ENCODE assay signal across 18 cellular contexts in the genomic region with DNA sequence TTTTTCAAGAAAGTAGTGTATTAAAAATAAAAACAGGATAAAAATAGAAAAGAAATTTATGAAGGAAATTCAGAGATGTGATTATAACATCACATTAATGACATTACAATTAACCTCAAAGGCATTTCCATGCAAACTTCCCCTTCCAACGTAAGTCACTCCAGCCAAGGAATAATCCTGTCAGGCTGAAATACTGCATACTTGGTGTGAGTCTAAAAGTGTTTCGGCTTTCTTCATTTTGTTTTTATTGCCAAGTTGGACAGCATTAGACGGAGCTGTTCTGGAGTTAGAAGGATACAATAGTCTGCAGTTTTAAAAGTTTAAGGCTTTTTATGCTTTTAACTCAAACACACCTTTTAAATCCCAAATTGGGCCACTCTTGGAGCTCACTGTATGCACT.
"Had no signal": no experiment of that assay in that cellular context is flagged by ENCODE, and none has a peak within 500 bp of the region (broad histone marks: within the 10 kb centered on the region; RNA-seq: fewer than 3 reads in every experiment).

No MANE protein-coding gene starts in this region.

- H3K4me3 ChIP-seq: gastroesophageal sphincter, hepatocyte, psoas muscle, stomach, testis, upper lobe of right lung had no signal

- FAIRE-seq: TTC549 had no signal

- H3K36me3 ChIP-seq: gastroesophageal sphincter, stomach, upper lobe of right lung had no signal

- H3K4me1 ChIP-seq: psoas muscle, testis had no signal

- H3K27ac Mint-ChIP-seq: activated naive CD8-positive, alpha-beta T cell; activated T-cell treated with anti-CD3 and anti-CD28 coated beads, Interleukin-2, amount 50 U/mL, for 72 hours; effector memory CD8-positive, alpha-beta T cell had no signal

- H2AFZ ChIP-seq: hepatocyte had no signal

- H3K36me3 Mint-ChIP-seq: activated naive CD8-positive, alpha-beta T cell; WTC11 had no signal

- H3K27me3 ChIP-seq: gastroesophageal sphincter, hepatocyte, stomach, testis, upper lobe of right lung had no signal

- DNase-seq: activated CD4-positive, alpha-beta T cell treated with anti-CD3 and anti-CD28 coated beads for 48 hours; activated CD8-positive, alpha-beta memory T cell treated with anti-CD3 and anti-CD28 coated beads, Interleukin-2, amount 50 U/mL, for 48 hours; activated gamma-delta T cell treated with Interleukin-2 at 50 U/mL for 16 hours; amygdala; cerebellar nuclear complex; effector memory CD8-positive, alpha-beta T cell; islet precursor cell; psoas muscle; stimulated activated CD4-positive, alpha-beta T cell treated with anti-CD3 and anti-CD28 coated beads, Interleukin-1b, Interleukin-23, amount 100 ng/mL, for 48 hours; stomach; testis; upper lobe of right lung had no signal

- H3K9me3 Mint-ChIP-seq: activated T-cell treated with anti-CD3 and anti-CD28 coated beads, Interleukin-2, amount 50 U/mL, for 72 hours; effector memory CD8-positive, alpha-beta T cell; WTC11 had no signal

- ATAC-seq: effector memory CD8-positive, alpha-beta T cell; gastroesophageal sphincter; psoas muscle had no signal

- H3K27me3 Mint-ChIP-seq: effector memory CD8-positive, alpha-beta T cell had no signal

- H3K4me2 ChIP-seq: hepatocyte had no signal

- H3K9me3 ChIP-seq: gastroesophageal sphincter, psoas muscle, stomach, testis, upper lobe of right lung had no signal

- H3K4me3 Mint-ChIP-seq: activated naive CD8-positive, alpha-beta T cell; activated T-cell treated with anti-CD3 and anti-CD28 coated beads, Interleukin-2, amount 50 U/mL, for 72 hours; effector memory CD8-positive, alpha-beta T cell; WTC11 had no signal

- H3K27ac ChIP-seq: gastroesophageal sphincter, hepatocyte, psoas muscle, testis, upper lobe of right lung had no signal
